ENCODE assay signal across 8 cellular contexts in the genomic region with DNA sequence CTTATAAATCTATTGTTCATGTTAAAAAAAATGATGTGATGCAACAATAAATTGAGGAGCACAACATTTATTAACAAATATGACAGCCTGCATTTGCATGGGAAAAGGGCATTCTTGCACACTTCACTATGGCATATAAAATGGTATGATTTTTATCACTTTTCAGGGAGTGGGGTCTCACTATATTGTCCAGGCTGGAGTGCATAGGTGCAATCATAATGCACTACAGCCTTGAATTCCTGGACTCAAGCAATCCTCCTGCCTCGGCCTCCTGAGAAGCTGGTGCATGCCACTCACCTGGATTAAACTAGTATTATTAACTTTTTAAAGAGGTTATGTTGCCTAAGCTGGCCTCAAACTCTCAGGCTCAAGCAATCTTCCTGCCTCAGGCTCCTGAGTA.
"Had no signal": no experiment of that assay in that cellular context is flagged by ENCODE, and none has a peak within 500 bp of the region (broad histone marks: within the 10 kb centered on the region; RNA-seq: fewer than 3 reads in every experiment).

No MANE protein-coding gene starts in this region.

- H3K27me3 Mint-ChIP-seq: IgD-negative memory B cell had no signal

- H3K9ac ChIP-seq: GM23248 had no signal

- H3K4me3 Mint-ChIP-seq: IgD-negative memory B cell had no signal

- H3K9me3 Mint-ChIP-seq: IgD-negative memory B cell had no signal

- ATAC-seq: HCT116 had no signal

- H3K27ac ChIP-seq: GM23248, HL-60 had no signal

- H3K27ac Mint-ChIP-seq: IgD-negative memory B cell had no signal

- H3K4me1 ChIP-seq: HAP-1 had no signal

- H3K9me3 ChIP-seq: HAP-1 had no signal

- DNase-seq: GM23248, GOT3, H7, KG1 had no signal

- H2AFZ ChIP-seq: GM23248 had no signal

- H3K4me3 ChIP-seq: GM23248, HAP-1 had no signal
